ENCODE assay signal across 8 cellular contexts in the genomic region with DNA sequence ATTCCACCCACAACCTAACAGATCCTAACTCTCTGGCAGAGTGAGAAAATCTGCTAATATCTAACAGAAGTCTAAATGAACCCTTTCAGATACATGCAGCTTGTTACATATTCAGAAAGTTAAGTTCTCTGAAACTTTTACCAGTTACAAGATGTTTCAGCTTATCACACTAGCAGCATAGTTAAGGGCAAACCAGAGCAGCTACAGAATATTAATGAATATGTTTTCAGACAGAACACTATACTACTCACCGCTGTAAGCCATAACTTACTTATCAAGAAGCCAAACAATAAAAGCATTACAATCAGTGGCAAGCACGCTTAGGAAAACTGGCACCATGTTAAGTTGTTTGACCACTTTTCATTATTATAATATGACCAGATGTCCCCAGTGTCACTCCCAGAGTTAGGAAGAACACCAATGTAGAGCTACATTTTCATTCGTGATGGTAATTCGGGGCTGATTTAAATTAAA. TPM values are rescaled to one million over a fixed set of nuclear protein-coding genes. Genes with fewer than 3 reads are reported as not detected.
DNase-seq lines count a peak whose midpoint lies in the region; ATAC-seq and TF ChIP-seq lines count a peak whose summit lies in the region.

No MANE protein-coding gene starts in this region.

- peak overlapping the region; percentile 96 for H3K27ac ChIP-seq in epithelial cell of prostate
- H3K27ac ChIP-seq in ovary = no peak overlapping the region

- ATAC-seq in GM21423 (IDR thresholded peaks at IDR 0.05; ENCODE audit: unreplicated experiment) = no peak

- H3K36me3 Mint-ChIP-seq in Calu3 (ENCODE audit: insufficient read depth, unreplicated experiment) = peaks cover 98% of the 10 kb centered on the region

- no peaks in the 10 kb centered on the region for H3K9me3 ChIP-seq in NT2/D1 (ENCODE audit: insufficient read depth, low read length)
- H3K9me3 ChIP-seq in ovary = no peaks in the 10 kb centered on the region

- H3K27me3 Mint-ChIP-seq in Calu3 (ENCODE audit: unreplicated experiment) = no peaks in the 10 kb centered on the region

- H3K27ac Mint-ChIP-seq in Calu3 (ENCODE audit: unreplicated experiment) = peak overlapping the region; percentile 97

- H3K36me3 ChIP-seq in NT2/D1 (ENCODE audit: insufficient read depth, insufficient read length, low read length) (peaks cover 34% of the 10 kb centered on the region), ovary (no peaks in the 10 kb centered on the region)

- peak overlapping the region; percentile 98 for H3K4me3 Mint-ChIP-seq in Calu3 (ENCODE audit: low read depth, unreplicated experiment)

- 22 to 34% (median 22%) methylated on average over 4 of the region's 4 CpGs for WGBS in ovary, 3 donors

- H3K9me3 Mint-ChIP-seq in Calu3 (ENCODE audit: low read depth, unreplicated experiment) = no peaks in the 10 kb centered on the region

- H3K4me3 ChIP-seq in NT2/D1 (ENCODE audit: insufficient read length, low read depth) (no peak overlapping the region), ovary (peak overlapping the region; percentile 3)

- CTCF ChIA-PET in Calu3 (lab: Charles Lee) = interaction anchor here (1.4 to 2.5 kb wide), 3 partner anchors 11 to 53 kb away, joined by 4 to 8 read pairs (median 7); no protein-coding TSS in a partner anchor

- H3K4me1 ChIP-seq in NT2/D1 (ENCODE audit: insufficient read depth, insufficient read length) (no peaks in the 10 kb centered on the region), ovary (ENCODE audit: insufficient read depth) (peaks cover 12% of the 10 kb centered on the region)

- DNase-seq in Calu3 = no peak
- no peak for DNase-seq in NT2/D1 (ENCODE audit: low read depth, low spot score)
- DNase-seq in epithelial cell of prostate (ENCODE audit: low read depth, low spot score) = no peak
- no peak for DNase-seq in ovary
- DNase-seq in 8988T = no peak
- no peak for DNase-seq in activated CD4-positive, alpha-beta T cell treated with anti-CD3 and anti-CD28 coated beads for 48 hours
- DNase-seq in hypothalamus (lab: John Stamatoyannopoulos, UW) = no peak

- peaks cover 44% of the 10 kb centered on the region for H3K4me1 Mint-ChIP-seq in Calu3 (ENCODE audit: low read depth, unreplicated experiment)

- H3K27me3 ChIP-seq in NT2/D1 (ENCODE audit: insufficient read depth, insufficient read length) (no peaks in the 10 kb centered on the region), ovary (no peaks in the 10 kb centered on the region)

- intact Hi-C loops in Calu3 (cut with micrococcal nuclease; ENCODE audit: unreplicated experiment) = no loop called here
- intact Hi-C loops in ovary (cut with DNase I) = loop anchor here in 1 of 4 donors (5.0 kb wide), 1 partner anchor 608 kb away; a partner anchor contains a TSS

- TF ChIP-seq POLR2A in ovary (IDR thresholded peaks at IDR 0.05) = no peak

- no TSS peak for BruUV-seq in Calu3 (replicated peaks; lab: Mats Ljungman, UMichigan)

- peak overlapping the region; percentile 51 for H3K9ac ChIP-seq in NT2/D1 (ENCODE audit: insufficient read length, low read depth)

- TF ChIP-seq EP300 in ovary (IDR thresholded peaks at IDR 0.05) = no peak

- TF ChIP-seq CTCF in Calu3 (IDR thresholded peaks at IDR 0.05; ENCODE audit: unreplicated experiment) (no peak), ovary (IDR thresholded peaks at IDR 0.05) (no peak)

RNA-seq across cellular contexts. Expression of a gene that starts 2.7 kb away (rescaled TPM):
- total RNA-seq in Calu3 (2022) (1,388 and 1,455 TPM in 2 replicates), ovary (100 to 1,000 TPM; 230 to 350 (median 276) TPM)
- 100 to 1,000 TPM; 207 to 517 TPM for polyA plus RNA-seq in ovary
